ENCODE assay signal across 23 cellular contexts in the genomic region with DNA sequence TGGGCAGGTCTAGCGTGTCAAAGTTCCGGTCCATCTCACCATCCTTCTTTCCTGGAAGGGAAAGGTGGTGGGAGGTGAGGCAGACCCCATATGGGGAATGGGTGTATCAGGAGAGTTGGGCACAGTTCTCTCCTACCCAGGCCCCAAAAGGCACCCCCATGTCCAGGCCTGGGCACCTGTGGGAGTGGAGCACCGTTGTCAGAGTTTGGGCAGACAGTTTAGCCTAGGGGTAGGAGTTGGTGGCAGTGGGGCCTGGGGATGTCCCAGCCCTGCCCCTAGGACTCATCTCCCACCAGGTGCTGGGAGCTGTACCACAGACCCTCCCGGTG. TPM values are rescaled to one million over a fixed set of nuclear protein-coding genes. Genes with fewer than 3 reads are reported as not detected.
DNase-seq lines count a peak whose midpoint lies in the region; ATAC-seq, FAIRE-seq and TF ChIP-seq lines count a peak whose summit lies in the region.
"Had no signal": no experiment of that assay in that cellular context is flagged by ENCODE, and none has a peak within 500 bp of the region (broad histone marks: within the 10 kb centered on the region; RNA-seq: fewer than 3 reads in every experiment).

No MANE protein-coding gene starts in this region.

- H3K9ac ChIP-seq in skeletal muscle tissue (ENCODE audit: low read depth in 1 of 3, low read length in 3 of 3), result peak overlapping the region in 2 of 3 donors; percentile 3 to 54

- peaks cover 27% of the 10 kb centered on the region for H3K36me3 Mint-ChIP-seq in GM23338 (ENCODE audit: low read depth)
- H3K36me3 Mint-ChIP-seq in endothelial cell (ENCODE audit: low read depth, unreplicated experiment), result peaks cover 21% of the 10 kb centered on the region
- H3K36me3 Mint-ChIP-seq: memory B cell, T-cell had no signal

- H2AFZ ChIP-seq in GM23338, result no peak overlapping the region

- no peak overlapping the region for H3K4me2 ChIP-seq in GM23338

- no peaks in the 10 kb centered on the region for H3K79me2 ChIP-seq in GM23338 (replicated peaks; ENCODE audit: insufficient read depth)

- H3K36me3 ChIP-seq in GM23338 (ENCODE audit: insufficient read depth) (0 out of 2 replicates have a peak, but pooled peaks cover 4% of the 10 kb centered on the region), RWPE2 (ENCODE audit: low read depth) (peaks cover 11% of the 10 kb centered on the region; the same call in 1 of the 2 replicates), skeletal muscle tissue (ENCODE audit: control insufficient read depth in 3 of 3, insufficient read depth in 3 of 3, low read length in 3 of 3) (peaks cover 46 to 74% (median 67%) of the 10 kb centered on the region in 3 donors), left ventricle myocardium inferior (peaks cover 72% of the 10 kb centered on the region)
- H3K36me3 ChIP-seq: ovary, uterus had no signal

- DNase-seq in GM23338 (ENCODE audit: low spot score), result no peak
- no peak for DNase-seq in RWPE2 (ENCODE audit: low spot score)
- DNase-seq in endothelial cell (ENCODE audit: low spot score), result no peak
- DNase-seq in left ventricle myocardium inferior, result no peak
- no peak for DNase-seq in hypothalamus (lab: John Stamatoyannopoulos, UW)
- DNase-seq in epidermal melanocyte (ENCODE audit: insufficient read length, low spot score), result no peak
- DNase-seq in H54 (ENCODE audit: insufficient read length, low spot score), result no peak
- DNase-seq: activated CD4-positive, alpha-beta T cell treated with anti-CD3 and anti-CD28 coated beads for 4 hours; activated naive CD4-positive, alpha-beta T cell treated with anti-CD3 and anti-CD28 coated beads, Interleukin-2, amount 50 U/mL, for 16 hours; activated T-cell treated with anti-CD3 and anti-CD28 coated beads, Interleukin-2, amount 50 U/mL, for 72 hours; effector CD8-positive, alpha-beta T cell; kidney glomerular epithelial cell; NCI-H1048; NCI-H2029 treated with DMSO at 0.1 percent for 48 hours; ovary; SIG-M5; stimulated activated CD8-positive, alpha-beta memory T cell treated with anti-CD3 and anti-CD28 coated beads, Interleukin-4, amount 100 ng/mL, for 48 hours; T-cell; uterus had no signal

- intact Hi-C loops in left ventricle myocardium inferior (cut with micrococcal nuclease), result no loop called here

- H3F3A ChIP-seq in GM23338 (replicated peaks; ENCODE audit: low read depth), result 0 out of 2 replicates have a peak, but pooled peaks cover 3% of the 10 kb centered on the region

- no peak for TF ChIP-seq POLR2A in H54 (IDR thresholded peaks at IDR 0.05; ENCODE audit: low read depth, low read length)

- H3K4me1 Mint-ChIP-seq in GM23338 (peaks cover 17% of the 10 kb centered on the region), endothelial cell (ENCODE audit: unreplicated experiment) (peaks cover 21% of the 10 kb centered on the region)

- H3K27me3 Mint-ChIP-seq in GM23338 (ENCODE audit: insufficient read depth, low read depth, poor library complexity) (peaks cover 3% of the 10 kb centered on the region), endothelial cell (ENCODE audit: unreplicated experiment) (peaks cover 20% of the 10 kb centered on the region)
- H3K27me3 Mint-ChIP-seq: T-cell had no signal

- 0 out of 2 replicates have a peak overlapping the region, but pooled peaks have one; percentile 69 for H3K27ac ChIP-seq in GM23338 (ENCODE audit: low read depth)
- peak overlapping the region; percentile 58 for H3K27ac ChIP-seq in RWPE2 (ENCODE audit: poor library complexity, severe bottlenecking)
- H3K27ac ChIP-seq in skeletal muscle tissue (ENCODE audit: low read depth, low read length), result no peak overlapping the region
- H3K27ac ChIP-seq in left ventricle myocardium inferior (replicated peaks), result no peak overlapping the region
- H3K27ac ChIP-seq: ovary, uterus had no signal

- no peaks in the 10 kb centered on the region; the same call in 1 of the 2 replicates for H4K20me1 ChIP-seq in GM23338 (replicated peaks; ENCODE audit: insufficient read depth)

- no peaks in the 10 kb centered on the region for H3K27me3 ChIP-seq in GM23338 (ENCODE audit: insufficient read depth)
- H3K27me3 ChIP-seq in RWPE2 (ENCODE audit: insufficient read depth, poor library complexity, severe bottlenecking), result no peaks in the 10 kb centered on the region
- H3K27me3 ChIP-seq in skeletal muscle tissue (ENCODE audit: control insufficient read depth in 3 of 3, insufficient read depth in 3 of 3, low read length in 3 of 3), result no peaks in the 10 kb centered on the region
- no peaks in the 10 kb centered on the region for H3K27me3 ChIP-seq in left ventricle myocardium inferior (ENCODE audit: low read depth)
- H3K27me3 ChIP-seq: gastroesophageal sphincter, ovary, uterus had no signal

- peak overlapping the region; percentile 90 for H3K27ac Mint-ChIP-seq in GM23338
- H3K27ac Mint-ChIP-seq in endothelial cell (ENCODE audit: unreplicated experiment), result peak overlapping the region; percentile 99
- H3K27ac Mint-ChIP-seq: activated T-cell treated with anti-CD3 and anti-CD28 coated beads, Interleukin-2, amount 50 U/mL, for 72 hours; memory B cell; T-cell had no signal

- H3K4me3 Mint-ChIP-seq in GM23338 (peak overlapping the region; percentile 28; the same call in 2 of the 3 replicates), endothelial cell (ENCODE audit: unreplicated experiment) (peak overlapping the region; percentile 83)
- H3K4me3 Mint-ChIP-seq: activated T-cell treated with anti-CD3 and anti-CD28 coated beads, Interleukin-2, amount 50 U/mL, for 72 hours; memory B cell; T-cell had no signal

- H3K4me3 ChIP-seq in GM23338, result no peak overlapping the region
- H3K4me3 ChIP-seq in RWPE2 (ENCODE audit: severe bottlenecking), result no peak overlapping the region
- H3K4me3 ChIP-seq in skeletal muscle tissue (ENCODE audit: low read length in 3 of 3), result no peak overlapping the region
- no peak overlapping the region for H3K4me3 ChIP-seq in left ventricle myocardium inferior
- H3K4me3 ChIP-seq: gastroesophageal sphincter, ovary, uterus had no signal

- ATAC-seq in GM23338 (no peak), RWPE2 (ENCODE audit: low read depth) (no peak)
- ATAC-seq: activated T-cell treated with anti-CD3 and anti-CD28 coated beads, Interleukin-2, amount 50 U/mL, for 72 hours; gastroesophageal sphincter; T-cell had no signal

- FAIRE-seq in H54 (lab: Jason Lieb, UNC), result no peak
- FAIRE-seq: TTC549 had no signal

- H3K9me3 ChIP-seq in RWPE2 (ENCODE audit: severe bottlenecking), result peaks cover 2% of the 10 kb centered on the region
- H3K9me3 ChIP-seq in skeletal muscle tissue (ENCODE audit: control insufficient read depth in 3 of 3, low read length in 3 of 3), result no peaks in the 10 kb centered on the region
- no peaks in the 10 kb centered on the region for H3K9me3 ChIP-seq in left ventricle myocardium inferior (replicated peaks)
- H3K9me3 ChIP-seq: gastroesophageal sphincter, ovary, uterus had no signal

- no peaks in the 10 kb centered on the region for H3K9me2 ChIP-seq in GM23338 (ENCODE audit: insufficient read depth)

- no peak for TF ChIP-seq CTCF in GM23338 (conservative IDR thresholded peaks at IDR 0.05; ENCODE audit: low read depth in 2 of 2)
- TF ChIP-seq CTCF in RWPE2 (IDR thresholded peaks at IDR 0.05; ENCODE audit: poor library complexity, severe bottlenecking), result no peak
- no peak for TF ChIP-seq CTCF in endothelial cell (IDR thresholded peaks at IDR 0.05; ENCODE audit: unreplicated experiment)
- no peak for TF ChIP-seq CTCF in left ventricle myocardium inferior (IDR thresholded peaks at IDR 0.05; ENCODE audit: borderline replicate concordance)

- H3K9me3 Mint-ChIP-seq in GM23338 (no peaks in the 10 kb centered on the region), endothelial cell (ENCODE audit: unreplicated experiment) (no peaks in the 10 kb centered on the region)
- H3K9me3 Mint-ChIP-seq: activated T-cell treated with anti-CD3 and anti-CD28 coated beads, Interleukin-2, amount 50 U/mL, for 72 hours; memory B cell; T-cell had no signal

- H3K4me1 ChIP-seq in GM23338 (ENCODE audit: insufficient read depth) (peaks cover 10% of the 10 kb centered on the region), RWPE2 (ENCODE audit: insufficient read depth, poor library complexity, severe bottlenecking) (peaks cover 12% of the 10 kb centered on the region), skeletal muscle tissue (ENCODE audit: control insufficient read depth in 3 of 3, insufficient read depth in 3 of 3, low read length in 3 of 3) (peaks cover 11 to 30% (median 26%) of the 10 kb centered on the region in 3 donors), left ventricle myocardium inferior (peaks cover 32% of the 10 kb centered on the region)
- H3K4me1 ChIP-seq: uterus had no signal

TF ChIP-seq in GM23338, 12 proteins besides CTCF, POLR2A, EP300 and RAD21 (continues in another document):
- TF ChIP-seq EZH2 (IDR thresholded peaks at IDR 0.05; ENCODE audit: low read depth, unreplicated experiment), result no peak
- no peak for TF ChIP-seq ZNF114 (CRISPR knock-in tag; IDR thresholded peaks at IDR 0.05)
- TF ChIP-seq STAT1 (IDR thresholded peaks at IDR 0.05; ENCODE audit: unreplicated experiment), result no peak

RNA-seq across cellular contexts. Expression of a gene that starts 34.1 kb away (rescaled TPM):
- total RNA-seq in GM23338 (2014; rRNA removed; shearing (Covaris generic)), result 11.2 and 14.1 TPM in 2 replicates
- 9.2 and 12.4 TPM in 2 replicates for polyA plus RNA-seq in GM23338 (2016; fragmentation: Nextera tagmentation; extraction: Ambion mirVana)
- 23.0 TPM for total RNA-seq in endothelial cell (ENCODE audit: unreplicated experiment)
- total RNA-seq in skeletal muscle tissue, result 13.6 TPM
- total RNA-seq in left ventricle myocardium inferior, result 35.2 TPM

RNA-seq across cellular contexts. Expression of a gene that starts 34.1 kb away (rescaled TPM):
- total RNA-seq in GM23338 (2014; rRNA removed; shearing (Covaris generic)), result 29.8 and 35.1 TPM in 2 replicates
- polyA plus RNA-seq in GM23338 (2016; fragmentation: Nextera tagmentation; extraction: Ambion mirVana), result 29.6 and 32.6 TPM in 2 replicates
- total RNA-seq in endothelial cell (ENCODE audit: unreplicated experiment) (49.0 TPM), skeletal muscle tissue (25.6 TPM), left ventricle myocardium inferior (81.5 TPM)

RNA-seq across cellular contexts. Expression of a gene that starts 41.0 kb away (rescaled TPM):
- total RNA-seq in GM23338 (2014; rRNA removed; shearing (Covaris generic)), result 87.3 and 122 TPM in 2 replicates
- 15.3 and 15.6 TPM in 2 replicates for polyA plus RNA-seq in GM23338 (2016; fragmentation: Nextera tagmentation; extraction: Ambion mirVana)
- total RNA-seq in endothelial cell (ENCODE audit: unreplicated experiment) (67.3 TPM), skeletal muscle tissue (49.6 TPM), left ventricle myocardium inferior (25.4 TPM)

RNA-seq across cellular contexts. Expression of a gene that starts 45.2 kb away (rescaled TPM):
- total RNA-seq in GM23338 (2014; rRNA removed; shearing (Covaris generic)), result 15.0 and 20.2 TPM in 2 replicates
- 6.7 and 6.9 TPM in 2 replicates for polyA plus RNA-seq in GM23338 (2016; fragmentation: Nextera tagmentation; extraction: Ambion mirVana)
- total RNA-seq in endothelial cell (ENCODE audit: unreplicated experiment) (15.3 TPM), skeletal muscle tissue (13.6 TPM), left ventricle myocardium inferior (71.7 TPM)

Comparison
In these comparisons a context has a peak if more than half of its experiments do, and no peak if none do; other contexts are left out.
1. H3K27ac ChIP-seq: peak in GM23338 (single experiment) and RWPE2 (single experiment); none in skeletal muscle tissue (single experiment) and left ventricle myocardium inferior (single experiment).